28 cellular contexts compared by ENCODE assay signal in the genomic region with DNA sequence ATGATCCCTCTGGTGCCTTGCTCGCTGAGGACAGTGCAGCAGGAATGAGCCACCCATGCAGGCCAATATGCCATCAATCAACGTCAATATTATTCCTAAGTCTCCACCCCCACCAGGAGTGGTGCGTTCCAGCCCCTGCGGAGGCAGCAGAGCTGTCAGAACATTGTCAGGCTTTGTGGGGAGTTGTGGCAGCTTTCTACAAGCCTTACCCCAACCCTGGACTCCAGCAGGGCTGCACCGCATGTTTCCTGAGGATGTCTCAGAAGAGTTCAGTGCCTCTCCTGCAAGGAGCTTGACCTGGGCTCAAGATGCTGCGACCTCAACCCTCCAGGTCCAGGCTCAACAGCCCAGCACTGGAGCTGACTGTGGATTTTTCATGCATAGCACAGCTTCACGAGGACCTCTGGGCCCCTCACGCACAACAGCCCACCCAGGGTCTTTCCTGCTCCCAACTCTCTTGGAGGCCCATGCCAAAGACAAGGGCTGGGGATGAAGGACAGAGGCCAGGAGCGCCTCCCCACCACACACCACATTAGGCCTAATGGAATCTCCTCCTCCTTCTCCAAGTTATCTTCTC.
DNase-seq lines count a peak whose midpoint lies in the region; TF ChIP-seq lines count a peak whose summit lies in the region.
"Had no signal": no experiment of that assay in that cellular context is flagged by ENCODE, and none has a peak within 500 bp of the region (broad histone marks: within the 10 kb centered on the region; RNA-seq: fewer than 3 reads in every experiment).

No MANE protein-coding gene starts in this region.

- H3K4me1 Mint-ChIP-seq in endodermal cell = peaks cover 7% of the 10 kb centered on the region
- H3K4me1 Mint-ChIP-seq: activated CD4-positive, alpha-beta T cell treated with anti-CD3 and anti-CD28 coated beads, Interleukin-2, amount 10 ng/mL, durations not matched to agents 24 days and 14 days; activated naive CD4-positive, alpha-beta T cell treated with anti-CD3 and anti-CD28 coated beads, Interleukin-2, amount 50 U/mL, for 24 hours; activated T-helper 17 cell treated with anti-CD3 and anti-CD28 coated beads, Interleukin-2, amount 50 U/mL, for 72 hours had no signal

- H3K4me3 Mint-ChIP-seq in endodermal cell = no peak overlapping the region
- H3K4me3 Mint-ChIP-seq: activated CD4-positive, alpha-beta T cell treated with anti-CD3 and anti-CD28 coated beads, Interleukin-2, amount 10 ng/mL, durations not matched to agents 24 days and 14 days; activated naive CD4-positive, alpha-beta T cell treated with anti-CD3 and anti-CD28 coated beads, Interleukin-2, amount 50 U/mL, for 24 hours; activated T-helper 17 cell treated with anti-CD3 and anti-CD28 coated beads, Interleukin-2, amount 50 U/mL, for 72 hours; neural crest cell; stimulated activated naive CD8-positive, alpha-beta T cell treated with anti-CD3 and anti-CD28 coated beads, Interleukin-15, Interleukin-2, amounts not matched to agents 100 ng/mL and 50 ng/mL, for 24 hours; T-helper 17 cell had no signal

- H3K36me3 ChIP-seq in SJSA1 (no peaks in the 10 kb centered on the region), endodermal cell (ENCODE audit: control insufficient read depth, insufficient read depth, low read length) (no peaks in the 10 kb centered on the region)
- H3K36me3 ChIP-seq: sigmoid colon, tibial artery had no signal

- H3K27me3 ChIP-seq in SJSA1 (replicated peaks) (no peaks in the 10 kb centered on the region), endodermal cell (ENCODE audit: control insufficient read depth, insufficient read depth, low read length, poor library complexity, severe bottlenecking) (no peaks in the 10 kb centered on the region)
- H3K27me3 ChIP-seq: dorsolateral prefrontal cortex, sigmoid colon, tibial artery had no signal

- no peaks in the 10 kb centered on the region for H3K9me3 Mint-ChIP-seq in endodermal cell
- H3K9me3 Mint-ChIP-seq: activated CD4-positive, alpha-beta T cell treated with anti-CD3 and anti-CD28 coated beads, Interleukin-2, amount 10 ng/mL, durations not matched to agents 24 days and 14 days; activated naive CD4-positive, alpha-beta T cell treated with anti-CD3 and anti-CD28 coated beads, Interleukin-2, amount 50 U/mL, for 24 hours; activated T-helper 17 cell treated with anti-CD3 and anti-CD28 coated beads, Interleukin-2, amount 50 U/mL, for 72 hours; neural crest cell; stimulated activated naive CD8-positive, alpha-beta T cell treated with anti-CD3 and anti-CD28 coated beads, Interleukin-15, Interleukin-2, amounts not matched to agents 100 ng/mL and 50 ng/mL, for 24 hours had no signal

- H3K9ac ChIP-seq in endodermal cell (ENCODE audit: extremely low read depth, low read length, poor library complexity, severe bottlenecking) = no peak overlapping the region

- DNase-seq in activated CD8-positive, alpha-beta memory T cell treated with anti-CD3 and anti-CD28 coated beads for 24 hours = peak; percentile 43
- no peak for DNase-seq in activated CD8-positive, alpha-beta memory T cell treated with anti-CD3 and anti-CD28 coated beads, Interleukin-2, amount 50 U/mL, for 4 hours
- DNase-seq in SJSA1 (ENCODE audit: low read depth in 1 of 2, low spot score in 2 of 2) (peak in 1 of 2 experiments; percentile 69), endodermal cell (no peak), cerebellar nuclear complex (lab: John Stamatoyannopoulos, UW) (no peak), mesenteric fat pad (ENCODE audit: low spot score) (no peak), NCI-H226 (no peak), NCI-H1436 treated with DMSO at 0.1 percent for 48 hours (lab: John Stamatoyannopoulos, UW) (no peak)
- DNase-seq: activated CD4-positive, alpha-beta T cell treated with anti-CD3 and anti-CD28 coated beads, Interleukin-2, amount 10 ng/mL, durations not matched to agents 24 days and 14 days; caudate nucleus; DMS153; dorsolateral prefrontal cortex; GDM1; glutamatergic neuron; NCI-H1092; NCI-H2029; NCI-H2227 treated with DMSO at 0.1 percent for 48 hours; NCI-H774; OCI-M1; SHP77; sigmoid colon; T-helper 17 cell had no signal

- TF ChIP-seq CTCF in endodermal cell (conservative IDR thresholded peaks at IDR 0.05) = peak; percentile 18

- peaks cover 1% of the 10 kb centered on the region for H3K27me3 Mint-ChIP-seq in endodermal cell (ENCODE audit: insufficient read depth)
- H3K27me3 Mint-ChIP-seq: stimulated activated naive CD8-positive, alpha-beta T cell treated with anti-CD3 and anti-CD28 coated beads, Interleukin-15, Interleukin-2, amounts not matched to agents 100 ng/mL and 50 ng/mL, for 24 hours had no signal

- peak overlapping the region; percentile 53 for H3K27ac ChIP-seq in SJSA1
- no peak overlapping the region for H3K27ac ChIP-seq in endodermal cell (ENCODE audit: low read depth, low read length)
- H3K27ac ChIP-seq: dorsolateral prefrontal cortex, sigmoid colon had no signal

- H3K4me1 ChIP-seq in SJSA1 (replicated peaks) (peaks cover 23% of the 10 kb centered on the region), endodermal cell (ENCODE audit: control insufficient read depth, insufficient read depth, low read length) (no peaks in the 10 kb centered on the region)
- H3K4me1 ChIP-seq: sigmoid colon had no signal

- WGBS in endodermal cell (ENCODE audit: insufficient coverage in 1 of 2, insufficient read length in 1 of 2), 2 experiments = 90 to 93% methylated on average over 3 to 9 of the region's 9 CpGs

- H3K36me3 Mint-ChIP-seq in endodermal cell (ENCODE audit: low read depth) = no peaks in the 10 kb centered on the region
- H3K36me3 Mint-ChIP-seq: activated naive CD4-positive, alpha-beta T cell treated with anti-CD3 and anti-CD28 coated beads, Interleukin-2, amount 50 U/mL, for 24 hours had no signal

- no peak overlapping the region for H3K4me3 ChIP-seq in SJSA1
- H3K4me3 ChIP-seq in endodermal cell (ENCODE audit: low read length) = no peak overlapping the region
- H3K4me3 ChIP-seq: dorsolateral prefrontal cortex, lung, sigmoid colon, tibial artery had no signal

- H3K27ac Mint-ChIP-seq in endodermal cell = no peak overlapping the region
- H3K27ac Mint-ChIP-seq: activated CD4-positive, alpha-beta T cell treated with anti-CD3 and anti-CD28 coated beads, Interleukin-2, amount 10 ng/mL, durations not matched to agents 24 days and 14 days; activated naive CD4-positive, alpha-beta T cell treated with anti-CD3 and anti-CD28 coated beads, Interleukin-2, amount 50 U/mL, for 24 hours; activated T-helper 17 cell treated with anti-CD3 and anti-CD28 coated beads, Interleukin-2, amount 50 U/mL, for 72 hours; stimulated activated naive CD8-positive, alpha-beta T cell treated with anti-CD3 and anti-CD28 coated beads, Interleukin-15, Interleukin-2, amounts not matched to agents 100 ng/mL and 50 ng/mL, for 24 hours; T-helper 17 cell had no signal

- H3K9me3 ChIP-seq in SJSA1 (replicated peaks) (no peaks in the 10 kb centered on the region), endodermal cell (ENCODE audit: control insufficient read depth, low read length) (no peaks in the 10 kb centered on the region)
- H3K9me3 ChIP-seq: sigmoid colon, tibial artery had no signal
